In the genomic region with DNA sequence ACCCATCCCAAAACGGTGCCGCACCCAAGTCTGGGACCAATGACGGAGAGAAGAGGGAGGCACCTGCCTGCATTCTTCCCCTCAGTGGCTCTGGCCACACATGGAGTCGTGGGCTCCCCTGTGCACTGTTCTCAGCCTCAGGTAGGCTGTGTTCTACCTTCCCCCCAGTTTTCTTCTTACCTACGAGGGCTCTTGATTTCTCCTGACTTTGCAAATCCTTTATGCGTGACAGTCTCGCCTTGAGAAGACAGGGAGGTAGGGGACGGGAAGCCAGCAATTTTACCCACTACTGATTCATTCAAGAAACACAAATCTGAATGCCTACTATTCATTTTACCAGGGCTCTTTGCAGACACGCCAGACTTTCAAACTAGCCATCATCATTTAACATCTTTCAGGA, we compare ENCODE assay signal across 31 cellular contexts.
"Had no signal": no experiment of that assay in that cellular context is flagged by ENCODE, and none has a peak within 500 bp of the region (broad histone marks: within the 10 kb centered on the region; RNA-seq: fewer than 3 reads in every experiment).

No MANE protein-coding gene starts in this region.

- H3K27ac Mint-ChIP-seq: activated CD4-positive, alpha-beta T cell treated with anti-CD3 and anti-CD28 coated beads, Interleukin-2, amount 10 ng/mL, durations not matched to agents 7 days and 5 days; activated CD8-positive, alpha-beta T cell treated with anti-CD3 and anti-CD28 coated beads for 36 hours; activated naive CD8-positive, alpha-beta T cell; activated T-helper 17 cell treated with anti-CD3 and anti-CD28 coated beads, Interleukin-2, amount 50 U/mL, for 72 hours; dendritic cell treated with granulocyte-macrophage colony-stimulating factor and Interleukin-4, amounts not matched to agents 40 ng/mL and 50 ng/mL, for 4 days; T-helper 17 cell; T-helper 2 cell treated with Interferon-gamma antibody and Interleukin-4, amounts not matched to agents 5 μg/mL and 100 μg/mL, for 36 hours had no signal

- H3K27ac ChIP-seq: brain microvascular endothelial cell, coronary artery, dorsolateral prefrontal cortex, esophagus muscularis mucosa, foreskin keratinocyte, gastrocnemius medialis, heart left ventricle had no signal

- H3K4me1 Mint-ChIP-seq: activated T-helper 17 cell treated with anti-CD3 and anti-CD28 coated beads, Interleukin-2, amount 50 U/mL, for 72 hours; central memory CD8-positive, alpha-beta T cell; T-helper 17 cell had no signal

- H3K4me1 ChIP-seq: esophagus muscularis mucosa, foreskin keratinocyte, gastrocnemius medialis, heart left ventricle had no signal

- DNase-seq: activated CD4-positive, alpha-beta T cell treated with anti-CD3 and anti-CD28 coated beads for 1 hour; activated CD4-positive, alpha-beta T cell treated with anti-CD3 and anti-CD28 coated beads for 4 hours; activated CD4-positive, alpha-beta T cell treated with anti-CD3 and anti-CD28 coated beads, Interleukin-2, amount 10 ng/mL, durations not matched to agents 7 days and 5 days; activated CD4-positive, alpha-beta T cell treated with anti-CD3 and anti-CD28 coated beads, Interleukin-2, amount 50 U/mL, for 48 hours; activated CD8-positive, alpha-beta memory T cell treated with anti-CD3 and anti-CD28 coated beads for 24 hours; activated CD8-positive, alpha-beta T cell treated with anti-CD3 and anti-CD28 coated beads for 36 hours; activated effector memory CD4-positive, alpha-beta T cell treated with Interleukin-2 at 50 U/mL for 16 hours; activated gamma-delta T cell treated with Interleukin-2 at 50 U/mL for 16 hours; activated naive CD4-positive, alpha-beta T cell treated with anti-CD3 and anti-CD28 coated beads, Interleukin-2, amount 50 U/mL, for 16 hours; activated naive CD4-positive, alpha-beta T cell treated with Interleukin-2 at 50 U/mL for 16 hours; activated T-cell treated with anti-CD3 and anti-CD28 coated beads, Interleukin-2, amount 50 U/mL, for 4 hours; amniotic stem cell; anterior cingulate cortex; brain microvascular endothelial cell; dorsolateral prefrontal cortex; effector memory CD4-positive, alpha-beta T cell; erythroblast; foreskin keratinocyte; gastrocnemius medialis; glutamatergic neuron; heart left ventricle; T-helper 1 cell; T-helper 17 cell; T1000 had no signal

- H3K9me3 Mint-ChIP-seq: activated CD4-positive, alpha-beta T cell treated with anti-CD3 and anti-CD28 coated beads, Interleukin-2, amount 10 ng/mL, durations not matched to agents 7 days and 5 days; activated CD8-positive, alpha-beta T cell treated with anti-CD3 and anti-CD28 coated beads for 36 hours; activated T-cell treated with anti-CD3 and anti-CD28 coated beads, Interleukin-2, amount 50 U/mL, for 4 hours; activated T-helper 17 cell treated with anti-CD3 and anti-CD28 coated beads, Interleukin-2, amount 50 U/mL, for 72 hours; central memory CD8-positive, alpha-beta T cell; T-helper 2 cell treated with Interferon-gamma antibody and Interleukin-4, amounts not matched to agents 5 μg/mL and 100 μg/mL, for 36 hours had no signal

- H3K27me3 ChIP-seq: brain microvascular endothelial cell, dorsolateral prefrontal cortex, esophagus muscularis mucosa, foreskin keratinocyte, gastrocnemius medialis, heart left ventricle had no signal

- H3K36me3 Mint-ChIP-seq: activated naive CD8-positive, alpha-beta T cell had no signal

- H3K4me3 Mint-ChIP-seq: activated CD4-positive, alpha-beta T cell treated with anti-CD3 and anti-CD28 coated beads, Interleukin-2, amount 10 ng/mL, durations not matched to agents 7 days and 5 days; activated CD8-positive, alpha-beta T cell treated with anti-CD3 and anti-CD28 coated beads for 36 hours; activated naive CD8-positive, alpha-beta T cell; activated T-cell treated with anti-CD3 and anti-CD28 coated beads, Interleukin-2, amount 50 U/mL, for 4 hours; activated T-helper 17 cell treated with anti-CD3 and anti-CD28 coated beads, Interleukin-2, amount 50 U/mL, for 72 hours; central memory CD8-positive, alpha-beta T cell; dendritic cell treated with granulocyte-macrophage colony-stimulating factor and Interleukin-4, amounts not matched to agents 40 ng/mL and 50 ng/mL, for 4 days; T-helper 17 cell; T-helper 2 cell treated with Interferon-gamma antibody and Interleukin-4, amounts not matched to agents 5 μg/mL and 100 μg/mL, for 36 hours had no signal

- H3K9me3 ChIP-seq: esophagus muscularis mucosa, gastrocnemius medialis, heart left ventricle had no signal

- H3K36me3 ChIP-seq: brain microvascular endothelial cell, esophagus muscularis mucosa, gastrocnemius medialis, heart left ventricle had no signal

- H3K4me3 ChIP-seq: coronary artery, dorsolateral prefrontal cortex, esophagus muscularis mucosa, gastrocnemius medialis, heart left ventricle had no signal

- H3K27me3 Mint-ChIP-seq: activated CD4-positive, alpha-beta T cell treated with anti-CD3 and anti-CD28 coated beads, Interleukin-2, amount 10 ng/mL, durations not matched to agents 7 days and 5 days; central memory CD8-positive, alpha-beta T cell; dendritic cell treated with granulocyte-macrophage colony-stimulating factor and Interleukin-4, amounts not matched to agents 40 ng/mL and 50 ng/mL, for 4 days had no signal

- ATAC-seq: activated CD8-positive, alpha-beta T cell treated with anti-CD3 and anti-CD28 coated beads for 36 hours; activated T-cell treated with anti-CD3 and anti-CD28 coated beads, Interleukin-2, amount 50 U/mL, for 4 hours; activated T-helper 17 cell treated with anti-CD3 and anti-CD28 coated beads, Interleukin-2, amount 50 U/mL, for 72 hours; foreskin keratinocyte; gastrocnemius medialis; heart left ventricle; T-helper 17 cell had no signal
